21 cellular contexts compared by ENCODE assay signal in genomic region chr6:46032112-46032998, GRCh38. TPM values are rescaled to one million over a fixed set of nuclear protein-coding genes. Genes with fewer than 3 reads are reported as not detected.
DNase-seq lines count a peak whose midpoint lies in the region; ATAC-seq, FAIRE-seq and TF ChIP-seq lines count a peak whose summit lies in the region.
"Had no signal": no experiment of that assay in that cellular context is flagged by ENCODE, and none has a peak within 500 bp of the region (broad histone marks: within the 10 kb centered on the region; RNA-seq: fewer than 3 reads in every experiment).

No MANE protein-coding gene starts in this region.

- no peak for TF ChIP-seq EP300 in GM12878 (IDR thresholded peaks at IDR 0.05; ENCODE audit: borderline replicate concordance in 1 of 2, control insufficient read depth in 1 of 2, low read depth in 2 of 2, low read length in 2 of 2)

- DNase-seq in CD1c-positive myeloid dendritic cell (ENCODE audit: extremely low spot score), result peak; percentile 28
- peak; percentile 25 for DNase-seq in MV-4-11 (lab: John Stamatoyannopoulos, UW)
- no peak for DNase-seq in GM12878 (ENCODE audit: low read depth, low spot score)
- DNase-seq in kidney tubule cell (ENCODE audit: low spot score), result peak; percentile 6
- no peak for DNase-seq in mesothelial cell of epicardium (ENCODE audit: low spot score in 2 of 2, unreplicated experiment in 2 of 2)
- DNase-seq in natural killer cell treated with Interleukin-12 subunit alpha and Interleukin-12 subunit beta and Interleukin-15 and Interleukin-18, amount 100 ng/mL, for 72 hours (ENCODE audit: low spot score), result no peak
- no peak for DNase-seq in SHP77 treated with DMSO at 0.1 percent for 48 hours (lab: John Stamatoyannopoulos, UW)
- DNase-seq in NCI-H526 (lab: John Stamatoyannopoulos, UW), result no peak
- DNase-seq: DMS 273 treated with DMSO at 0.1 percent for 48 hours, H7, MM.1S, NCI-H1417 treated with DMSO at 0.1 percent for 48 hours, NCI-H2029 treated with DMSO at 0.1 percent for 48 hours, NCI-H2171 treated with DMSO at 0.1 percent for 48 hours, NCI-H82 had no signal

- no peak overlapping the region for H3K4me3 ChIP-seq in GM12878
- H3K4me3 ChIP-seq: BLaER1 had no signal

- no peak for TF ChIP-seq RAD21 in GM12878 (IDR thresholded peaks at IDR 0.05; ENCODE audit: insufficient read depth, low read depth, low read length)

- H3K27ac ChIP-seq in GM12878 (ENCODE audit: control insufficient read depth, insufficient read depth), result no peak overlapping the region
- H3K27ac ChIP-seq: BLaER1 had no signal

- H3K4me2 ChIP-seq in GM12878 (ENCODE audit: control insufficient read depth, insufficient read depth), result no peak overlapping the region
- H3K4me2 ChIP-seq: BLaER1 had no signal

- H3K4me1 Mint-ChIP-seq in mesothelial cell of epicardium, result no peaks in the 10 kb centered on the region
- no peaks in the 10 kb centered on the region for H3K4me1 Mint-ChIP-seq in natural killer cell treated with Interleukin-12 subunit alpha and Interleukin-12 subunit beta and Interleukin-15 and Interleukin-18, amount 100 ng/mL, for 72 hours (ENCODE audit: low read depth in 2 of 2)

- no peaks in the 10 kb centered on the region for H3K9me3 Mint-ChIP-seq in mesothelial cell of epicardium
- no peaks in the 10 kb centered on the region for H3K9me3 Mint-ChIP-seq in natural killer cell treated with Interleukin-12 subunit alpha and Interleukin-12 subunit beta and Interleukin-15 and Interleukin-18, amount 100 ng/mL, for 72 hours

- no peak overlapping the region for H3K4me3 Mint-ChIP-seq in mesothelial cell of epicardium
- no peak overlapping the region for H3K4me3 Mint-ChIP-seq in natural killer cell treated with Interleukin-12 subunit alpha and Interleukin-12 subunit beta and Interleukin-15 and Interleukin-18, amount 100 ng/mL, for 72 hours

- in situ Hi-C loops in GM12878 (cut with MboI), result no loop called here

- H3K27me3 Mint-ChIP-seq in mesothelial cell of epicardium (ENCODE audit: low read depth), result peaks cover 8% of the 10 kb centered on the region
- H3K27me3 Mint-ChIP-seq in natural killer cell treated with Interleukin-12 subunit alpha and Interleukin-12 subunit beta and Interleukin-15 and Interleukin-18, amount 100 ng/mL, for 72 hours, result peaks cover 15 to 24% of the 10 kb centered on the region in 2 donors

- WGBS in GM12878 (ENCODE audit: insufficient coverage, insufficient replicate concordance, low lambda C conversion rate, missing lambda C conversion rate), result 44% methylated on average over 6 of the region's 6 CpGs

- no TSS peak for BruUV-seq in GM12878 (replicated peaks; lab: Mats Ljungman, UMichigan)

- no peaks in the 10 kb centered on the region for H3K36me3 ChIP-seq in GM12878 (ENCODE audit: control insufficient read depth in 2 of 2, insufficient read depth in 2 of 2, low read length in 1 of 2)
- H3K36me3 ChIP-seq: BLaER1 had no signal

- H3K4me1 ChIP-seq in GM12878 (ENCODE audit: control insufficient read depth, insufficient read depth, low read length), result no peaks in the 10 kb centered on the region
- H3K4me1 ChIP-seq: BLaER1 had no signal

- TF ChIP-seq POLR2A in GM12878 (IDR thresholded peaks at IDR 0.05; ENCODE audit: low read depth, low read length), result no peak

- FAIRE-seq in GM12878 (lab: Jason Lieb, UNC), result no peak
- FAIRE-seq: A204.1, HepG2 had no signal

- SMC1A ChIA-PET in GM12878 (lab: Charles Lee; ENCODE audit: uncharacterized antibody, unreplicated experiment), result interaction anchor here (0.6 kb wide), 1 partner anchor 47 kb away, joined by 3 read pairs; no protein-coding TSS in a partner anchor

- POLR2A ChIA-PET in GM12878 (lab: Charles Lee), result no interaction called here

- no peaks in the 10 kb centered on the region for H3K9me3 ChIP-seq in GM12878 (replicated peaks; ENCODE audit: control insufficient read depth, insufficient read depth, low read length)
- H3K9me3 ChIP-seq: BLaER1 had no signal

- no peak overlapping the region for H2AFZ ChIP-seq in GM12878 (ENCODE audit: control insufficient read depth, low read depth, low read length)

- H3K27ac Mint-ChIP-seq in mesothelial cell of epicardium, result no peak overlapping the region
- no peak overlapping the region for H3K27ac Mint-ChIP-seq in natural killer cell treated with Interleukin-12 subunit alpha and Interleukin-12 subunit beta and Interleukin-15 and Interleukin-18, amount 100 ng/mL, for 72 hours

- no peak overlapping the region for H3K9ac ChIP-seq in GM12878 (ENCODE audit: control insufficient read depth, insufficient read depth, low read length)
- H3K9ac ChIP-seq: BLaER1 had no signal

- TF ChIP-seq CTCF in GM12878 (IDR thresholded peaks at IDR 0.05 in 2 of 3, conservative IDR thresholded peaks at IDR 0.05 in 1 of 3; ENCODE audit: control insufficient read depth in 2 of 3, extremely low read depth in 1 of 3, insufficient read depth in 1 of 3, low read depth in 3 of 3, low read length in 3 of 3) (no peak), mesothelial cell of epicardium (IDR thresholded peaks at IDR 0.05; ENCODE audit: unreplicated experiment) (no peak)

- RAD21 ChIA-PET in GM12878 (lab: Charles Lee; ENCODE audit: unreplicated experiment), result no interaction called here

- CTCF ChIA-PET in GM12878 (lab: Yijun Ruan, JAX), result no interaction called here

- H3K27me3 ChIP-seq in GM12878 (replicated peaks in 1 of 2; ENCODE audit: control insufficient read depth in 2 of 2, insufficient read depth in 2 of 2, low read length in 1 of 2), result no peaks in the 10 kb centered on the region; a peak in 2 of 4 replicates
- H3K27me3 ChIP-seq: BLaER1 had no signal

- intact Hi-C loops in GM12878 (cut with micrococcal nuclease; ENCODE audit: unreplicated experiment), result no loop called here

- no peaks in the 10 kb centered on the region for H3K79me2 ChIP-seq in GM12878 (ENCODE audit: control insufficient read depth, insufficient read depth, low read length)

- no peaks in the 10 kb centered on the region for H4K20me1 ChIP-seq in GM12878 (ENCODE audit: control insufficient read depth, insufficient read depth)
- H4K20me1 ChIP-seq: BLaER1 had no signal

- no peak for ATAC-seq in GM12878
- no peak for ATAC-seq in natural killer cell treated with Interleukin-12 subunit alpha and Interleukin-12 subunit beta and Interleukin-15 and Interleukin-18, amount 100 ng/mL, for 72 hours
- ATAC-seq: HepG2, Right ventricle myocardium inferior, SK-N-SH treated with all-trans-retinoic acid at 6 μM for 48 hours had no signal

- H3K36me3 Mint-ChIP-seq in mesothelial cell of epicardium, result no peaks in the 10 kb centered on the region
- H3K36me3 Mint-ChIP-seq in natural killer cell treated with Interleukin-12 subunit alpha and Interleukin-12 subunit beta and Interleukin-15 and Interleukin-18, amount 100 ng/mL, for 72 hours, result no peaks in the 10 kb centered on the region

TF ChIP-seq in GM12878, 131 proteins besides CTCF, POLR2A, EP300 and RAD21:
- TF ChIP-seq SPI1 (IDR thresholded peaks at IDR 0.05; ENCODE audit: borderline replicate concordance, insufficient read depth, low read depth, low read length), result peak; percentile 47; the same call in 1 of the 2 replicates
- no peak for TF ChIP-seq ETV6 (conservative IDR thresholded peaks at IDR 0.05 in 1 of 2, IDR thresholded peaks at IDR 0.05 in 1 of 2; ENCODE audit: borderline replicate concordance in 1 of 2, low read depth in 1 of 2)

RNA-seq across cellular contexts. Expression of gene CLIC5, which starts 16.7 kb away (rescaled TPM):
- total RNA-seq in GM12878 (2013; cell fraction: nucleolus; rRNA removed), result 0.17 and 0.40 TPM in 2 replicates
- total RNA-seq in GM12878 (2014; rRNA removed), result not detected in 2 replicates
- not detected in 2 replicates for total RNA-seq in GM12878 (2014; rRNA removed; fragmentation: Illumina TruSeq; extraction: Trizol)
- total RNA-seq in GM12878 (2021), result not detected in 2 replicates
- not detected for polyA plus RNA-seq in GM12878 (2011; ENCODE audit: low read depth)
- 0.04 and 0.08 TPM in 2 replicates for polyA plus RNA-seq in GM12878 (2011; rRNA removed)
- polyA plus RNA-seq in GM12878 (2011; cell fraction: cytosol; rRNA removed), result not detected in 2 replicates
- 0.01 and 0.13 TPM in 2 replicates for polyA plus RNA-seq in GM12878 (2011; cell fraction: nucleus; rRNA removed)
- 0.11 TPM in 2 replicates for polyA plus RNA-seq in GM12878 (2012)
- polyA plus RNA-seq in GM12878 (2014; fragmentation: Illumina TruSeq; extraction: Trizol), result 0.01 TPM in 1 of 2 replicates, not detected in the other
- polyA plus RNA-seq in GM12878 (2014; fragmentation: Nextera tagmentation; extraction: Ambion mirVana), result under 1 TPM in 1 of 2 experiments, not detected in 1; 0.02 TPM
- 0.01 TPM in 1 of 2 replicates, not detected in the other for polyA plus RNA-seq in GM12878 (2014; rRNA removed)
- not detected for polyA plus RNA-seq in GM12878 (2016; fragmentation: Nextera tagmentation; extraction: Ambion mirVana)
- polyA minus RNA-seq in GM12878 (2011; rRNA and poly(A)+ RNA removed), result not detected in 2 replicates
- polyA minus RNA-seq in GM12878 (2011; cell fraction: cytosol; rRNA and poly(A)+ RNA removed), result not detected in 2 replicates
- polyA minus RNA-seq in GM12878 (2011; cell fraction: nucleus; rRNA and poly(A)+ RNA removed), result not detected in 2 replicates
- 1.8 to 2.4 TPM (median 2.1 TPM) in 3 replicates for total RNA-seq in mesothelial cell of epicardium
- 1 to 10 TPM in 1 of 2 donors, under 1 TPM in 1; 0.38 to 3.8 TPM for total RNA-seq in natural killer cell treated with Interleukin-12 subunit alpha and Interleukin-12 subunit beta and Interleukin-15 and Interleukin-18, amount 100 ng/mL, for 72 hours
- total RNA-seq: HepG2, NCI-H460 had no signal
- polyA plus RNA-seq: HepG2 had no signal

Comparison
In these comparisons a context has a peak if more than half of its experiments do, and no peak if none do; other contexts are left out.
1. DNase-seq: peak in CD1c-positive myeloid dendritic cell (single experiment), MV-4-11 (single experiment) and kidney tubule cell (single experiment); none in GM12878 (single experiment), mesothelial cell of epicardium (0 of 2), natural killer cell treated with Interleukin-12 subunit alpha and Interleukin-12 subunit beta and Interleukin-15 and Interleukin-18, amount 100 ng/mL, for 72 hours (single experiment), SHP77 treated with DMSO at 0.1 percent for 48 hours (single experiment) and NCI-H526 (0 of 2).